Comparison of ENCODE assay signal across 8 cellular contexts in genomic region chrX:131778269-131779218, GRCh38.
DNase-seq lines count a peak whose midpoint lies in the region; ATAC-seq and TF ChIP-seq lines count a peak whose summit lies in the region.
"Had no signal": no experiment of that assay in that cellular context is flagged by ENCODE, and none has a peak within 500 bp of the region (broad histone marks: within the 10 kb centered on the region; RNA-seq: fewer than 3 reads in every experiment).

No MANE protein-coding gene starts in this region.

- H3K27ac ChIP-seq in MM.1S (ENCODE audit: low read length) (peak overlapping the region; percentile 58), coronary artery (peak overlapping the region; percentile 72 to 79), neural progenitor cell (no peak overlapping the region)
- H3K27ac ChIP-seq: cardiac muscle cell had no signal

- no peaks in the 10 kb centered on the region for H3K9me3 Mint-ChIP-seq in stimulated activated naive B cell treated with anti-CD40 and anti-IgM and Interleukin-4, amounts not matched to agents 10 μg/mL and 1 μg/mL and 100 μg/mL, for 72 hours
- no peaks in the 10 kb centered on the region for H3K9me3 Mint-ChIP-seq in neural progenitor cell

- H3K9me3 ChIP-seq in MM.1S (replicated peaks; ENCODE audit: insufficient read depth, low read length) (no peaks in the 10 kb centered on the region), neural progenitor cell (ENCODE audit: low read depth) (peaks cover 4% of the 10 kb centered on the region)

- peaks cover 2 to 14% of the 10 kb centered on the region in 2 donors for H3K36me3 Mint-ChIP-seq in stimulated activated naive B cell treated with anti-CD40 and anti-IgM and Interleukin-4, amounts not matched to agents 10 μg/mL and 1 μg/mL and 100 μg/mL, for 72 hours
- peaks cover 54% of the 10 kb centered on the region for H3K36me3 Mint-ChIP-seq in neural progenitor cell

- peak overlapping the region; percentile 95 for H3K27ac Mint-ChIP-seq in stimulated activated naive B cell treated with anti-CD40 and anti-IgM and Interleukin-4, amounts not matched to agents 10 μg/mL and 1 μg/mL and 100 μg/mL, for 72 hours
- H3K27ac Mint-ChIP-seq in neural progenitor cell: no peak overlapping the region

- H3K4me2 ChIP-seq in MM.1S (ENCODE audit: low read depth, low read length) (peak overlapping the region; percentile 85), neural progenitor cell (no peak overlapping the region)

- H3K4me1 ChIP-seq in MM.1S (ENCODE audit: low read length) (peaks cover 24% of the 10 kb centered on the region), neural progenitor cell (no peaks in the 10 kb centered on the region)

- no peaks in the 10 kb centered on the region for H3K79me2 ChIP-seq in MM.1S (ENCODE audit: low read length)
- no peaks in the 10 kb centered on the region for H3K79me2 ChIP-seq in neural progenitor cell (ENCODE audit: low read depth)

- H3K4me3 ChIP-seq in MM.1S (ENCODE audit: low read length): peak overlapping the region; percentile 56
- H3K4me3 ChIP-seq in coronary artery: peak overlapping the region; percentile 72
- no peak overlapping the region for H3K4me3 ChIP-seq in neural progenitor cell
- H3K4me3 ChIP-seq: cardiac muscle cell had no signal

- TF ChIP-seq CTCF in MM.1S (IDR thresholded peaks at IDR 0.05; ENCODE audit: low read length): peak; percentile 54
- TF ChIP-seq CTCF in coronary artery (IDR thresholded peaks at IDR 0.05): peak; percentile 22
- no peak for TF ChIP-seq CTCF in neural progenitor cell (IDR thresholded peaks at IDR 0.05)

- H3K4me3 Mint-ChIP-seq in stimulated activated naive B cell treated with anti-CD40 and anti-IgM and Interleukin-4, amounts not matched to agents 10 μg/mL and 1 μg/mL and 100 μg/mL, for 72 hours: peak overlapping the region in 1 of 2 donors; percentile 84
- no peak overlapping the region for H3K4me3 Mint-ChIP-seq in neural progenitor cell

- H3K36me3 ChIP-seq in MM.1S (replicated peaks; ENCODE audit: insufficient read depth, low read length) (no peaks in the 10 kb centered on the region; the same call in 1 of the 2 replicates), neural progenitor cell (peaks cover 3% of the 10 kb centered on the region)

- H3K9me2 ChIP-seq in MM.1S (replicated peaks; ENCODE audit: insufficient read depth, low read length): no peaks in the 10 kb centered on the region

- H3K4me1 Mint-ChIP-seq in stimulated activated naive B cell treated with anti-CD40 and anti-IgM and Interleukin-4, amounts not matched to agents 10 μg/mL and 1 μg/mL and 100 μg/mL, for 72 hours: peaks cover 0 to 3% of the 10 kb centered on the region in 2 donors
- H3K4me1 Mint-ChIP-seq in neural progenitor cell: no peaks in the 10 kb centered on the region

- H2AFZ ChIP-seq in MM.1S (ENCODE audit: low read length) (peak overlapping the region; percentile 75), neural progenitor cell (replicated peaks) (no peak overlapping the region)

- H3K27me3 Mint-ChIP-seq in stimulated activated naive B cell treated with anti-CD40 and anti-IgM and Interleukin-4, amounts not matched to agents 10 μg/mL and 1 μg/mL and 100 μg/mL, for 72 hours: peaks cover 0 to 4% of the 10 kb centered on the region in 2 donors
- no peaks in the 10 kb centered on the region for H3K27me3 Mint-ChIP-seq in neural progenitor cell (ENCODE audit: insufficient read depth, low read depth)

- H3K27me3 ChIP-seq in MM.1S (replicated peaks; ENCODE audit: insufficient read depth, low read length) (no peaks in the 10 kb centered on the region), neural progenitor cell (no peaks in the 10 kb centered on the region)
- H3K27me3 ChIP-seq: cardiac muscle cell had no signal

- no peaks in the 10 kb centered on the region for H4K20me1 ChIP-seq in MM.1S (ENCODE audit: insufficient read depth, low read length)
- no peaks in the 10 kb centered on the region for H4K20me1 ChIP-seq in neural progenitor cell (ENCODE audit: low read depth)

- ATAC-seq in GM18909 (IDR thresholded peaks at IDR 0.05; ENCODE audit: poor library complexity, unreplicated experiment): peak; percentile 80
- peak in 1 of 2 donors; percentile 83 for ATAC-seq in stimulated activated naive B cell treated with anti-CD40 and anti-IgM and Interleukin-4, amounts not matched to agents 10 μg/mL and 1 μg/mL and 100 μg/mL, for 72 hours (replicated peaks)

- DNase-seq in MM.1S: peak; percentile 95
- DNase-seq in coronary artery (ENCODE audit: low spot score): peak; percentile 80
- DNase-seq in stimulated activated naive B cell treated with anti-CD40 and anti-IgM and Interleukin-4, amounts not matched to agents 10 μg/mL and 1 μg/mL and 100 μg/mL, for 72 hours: peak; percentile 72
- no peak for DNase-seq in neural progenitor cell (ENCODE audit: low spot score)
- DNase-seq in stimulated activated CD4-positive, alpha-beta T cell treated with anti-CD3 and anti-CD28 coated beads, Interleukin-4, amount 100 ng/mL, for 4 hours: no peak
- DNase-seq in ecto neural progenitor cell (ENCODE audit: low spot score): no peak

- H3F3A ChIP-seq in MM.1S (ENCODE audit: insufficient read depth, low read length) (no peaks in the 10 kb centered on the region), neural progenitor cell (ENCODE audit: low read depth) (no peaks in the 10 kb centered on the region)

- peak overlapping the region; percentile 79 for H3K9ac ChIP-seq in MM.1S (ENCODE audit: low read length)
- no peak overlapping the region for H3K9ac ChIP-seq in neural progenitor cell

Comparison
In these comparisons a context has a peak if more than half of its experiments do, and no peak if none do; other contexts are left out.
1. DNase-seq: peak in MM.1S (single experiment), coronary artery (single experiment) and stimulated activated naive B cell treated with anti-CD40 and anti-IgM and Interleukin-4, amounts not matched to agents 10 μg/mL and 1 μg/mL and 100 μg/mL, for 72 hours (single experiment); none in neural progenitor cell (single experiment), stimulated activated CD4-positive, alpha-beta T cell treated with anti-CD3 and anti-CD28 coated beads, Interleukin-4, amount 100 ng/mL, for 4 hours (0 of 2) and ecto neural progenitor cell (single experiment).